ENCODE assay signal across 15 cellular contexts in the genomic region with DNA sequence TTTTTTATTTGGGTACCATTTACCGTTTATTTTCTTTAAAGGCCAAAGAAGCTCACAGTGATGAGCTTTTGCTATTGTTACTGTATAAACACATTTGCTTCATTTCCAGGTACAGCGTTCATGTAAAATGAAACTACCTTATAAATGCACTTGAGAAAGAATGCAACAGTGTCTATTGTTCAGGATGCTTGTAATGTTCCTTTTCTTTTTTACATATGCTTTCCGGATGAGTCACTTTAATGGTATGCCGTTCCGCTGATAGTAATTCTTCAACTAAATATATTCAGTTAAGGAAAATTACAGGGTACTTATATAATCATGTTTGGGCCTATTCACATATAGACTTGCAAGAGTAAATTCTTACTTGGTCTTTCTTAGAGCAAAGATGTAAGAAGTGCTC.
DNase-seq lines count a peak whose midpoint lies in the region; ATAC-seq, FAIRE-seq and TF ChIP-seq lines count a peak whose summit lies in the region.
"Had no signal": no experiment of that assay in that cellular context is flagged by ENCODE, and none has a peak within 500 bp of the region (broad histone marks: within the 10 kb centered on the region; RNA-seq: fewer than 3 reads in every experiment).

No MANE protein-coding gene starts in this region.

- no peak for TF ChIP-seq POLR2A in GM12892 (IDR thresholded peaks at IDR 0.05; ENCODE audit: low read depth, low read length)

- H3K27ac ChIP-seq in left lung = no peak overlapping the region
- H3K27ac ChIP-seq in dorsolateral prefrontal cortex = no peak overlapping the region

- in situ Hi-C loops in astrocyte of the spinal cord (cut with HindIII; ENCODE audit: low sequenced_read_pairs) = no loop called here

- H3K4me3 ChIP-seq in astrocyte of the spinal cord (ENCODE audit: low read depth, low read length) = no peak overlapping the region
- no peak overlapping the region for H3K4me3 ChIP-seq in left lung
- no peak overlapping the region for H3K4me3 ChIP-seq in dorsolateral prefrontal cortex
- H3K4me3 ChIP-seq: mucosa of descending colon had no signal

- no peaks in the 10 kb centered on the region for H3K36me3 ChIP-seq in left lung

- TF ChIP-seq CTCF in astrocyte of the spinal cord (IDR thresholded peaks at IDR 0.05; ENCODE audit: low read depth, low read length) (no peak), left lung (IDR thresholded peaks at IDR 0.05) (no peak), dorsolateral prefrontal cortex (IDR thresholded peaks at IDR 0.05 in 54 of 56, conservative IDR thresholded peaks at IDR 0.05 in 2 of 56; ENCODE audit: low read depth in 1 of 56, partially characterized antibody in 56 of 56) (no peak)

- intact Hi-C loops in left lung (cut with DNase I) = no loop called here
- intact Hi-C loops in dorsolateral prefrontal cortex (cut with DNase I) = no loop called here

- no peaks in the 10 kb centered on the region for H3K4me1 ChIP-seq in left lung

- DNase-seq in COLO829 (ENCODE audit: low spot score) (peak; percentile 32), M059J (ENCODE audit: low read depth) (peak; percentile 17), astrocyte of the spinal cord (ENCODE audit: low read depth, low spot score) (peak; percentile 65), iris pigment epithelial cell (ENCODE audit: low read depth) (peak; percentile 62), left lung (no peak), GM12892 (ENCODE audit: insufficient read length) (no peak), dorsolateral prefrontal cortex (no peak)
- DNase-seq: activated CD4-positive, alpha-beta T cell treated with anti-CD3 and anti-CD28 coated beads for 48 hours; activated naive CD8-positive, alpha-beta T cell treated with anti-CD3 and anti-CD28 coated beads, Interleukin-2, amount 50 U/mL, for 24 hours; COR-L47; KBM-7; mucosa of descending colon; NCI-H524 treated with DMSO at 0.1 percent for 48 hours; stimulated activated CD4-positive, alpha-beta T cell treated with anti-CD3 and anti-CD28 coated beads, Interleukin-12 subunit alpha, Interleukin-12 subunit beta, amount 100 ng/mL, for 4 hours had no signal

- H3K27me3 ChIP-seq in left lung (no peaks in the 10 kb centered on the region), dorsolateral prefrontal cortex (peaks cover 0 to 60% (median 3%) of the 10 kb centered on the region in 45 donors)

- no peak for FAIRE-seq in GM12892 (lab: Jason Lieb, UNC)

- no peaks in the 10 kb centered on the region for H3K9me3 ChIP-seq in left lung
- H3K9me3 ChIP-seq: mucosa of descending colon had no signal

- no peak for ATAC-seq in left lung
- no peak for ATAC-seq in GM19035 (IDR thresholded peaks at IDR 0.05; ENCODE audit: unreplicated experiment)
- ATAC-seq: activated naive CD8-positive, alpha-beta T cell treated with anti-CD3 and anti-CD28 coated beads, Interleukin-2, amount 50 U/mL, for 24 hours; mucosa of descending colon had no signal

Comparison
In these comparisons a context has a peak if more than half of its experiments do, and no peak if none do; other contexts are left out.
1. DNase-seq: peak in COLO829 (single experiment), M059J (single experiment), astrocyte of the spinal cord (single experiment) and iris pigment epithelial cell (single experiment); none in left lung (0 of 2), GM12892 (single experiment) and dorsolateral prefrontal cortex (0 of 10).